Comparison of ENCODE assay signal across 23 cellular contexts in the genomic region with DNA sequence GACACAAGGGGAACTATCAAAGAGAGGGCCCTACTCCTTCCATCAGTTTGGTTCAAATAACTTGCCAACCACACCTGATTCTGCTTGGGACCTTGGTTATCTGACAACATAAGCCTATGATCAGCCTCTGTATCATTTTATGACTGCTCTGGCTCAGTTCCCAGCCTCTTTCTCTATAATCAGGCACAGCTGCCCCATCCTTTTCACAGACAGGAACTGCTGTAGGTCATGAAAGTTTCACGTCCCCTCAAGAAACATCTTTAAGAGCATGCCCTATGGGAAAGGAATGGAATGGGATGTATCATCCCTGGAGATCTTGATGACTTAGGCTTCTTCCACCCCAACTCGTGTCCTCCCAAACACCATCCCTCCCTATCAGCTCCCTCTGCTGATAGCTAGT.
"Had no signal": no experiment of that assay in that cellular context is flagged by ENCODE, and none has a peak within 500 bp of the region (broad histone marks: within the 10 kb centered on the region; RNA-seq: fewer than 3 reads in every experiment).

No MANE protein-coding gene starts in this region.

- ATAC-seq: activated CD8-positive, alpha-beta T cell treated with anti-CD3 and anti-CD28 coated beads for 36 hours; effector memory CD8-positive, alpha-beta T cell; heart right ventricle had no signal

- H3K4me3 Mint-ChIP-seq: activated CD4-positive, alpha-beta T cell treated with anti-CD3 and anti-CD28 coated beads, Interleukin-2, amount 10 ng/mL, durations not matched to agents 24 days and 14 days; activated CD8-positive, alpha-beta T cell treated with anti-CD3 and anti-CD28 coated beads for 36 hours; brain; effector memory CD8-positive, alpha-beta T cell; immature natural killer cell had no signal

- H3K27me3 Mint-ChIP-seq: activated CD4-positive, alpha-beta T cell treated with anti-CD3 and anti-CD28 coated beads, Interleukin-2, amount 10 ng/mL, durations not matched to agents 24 days and 14 days; activated CD8-positive, alpha-beta T cell treated with anti-CD3 and anti-CD28 coated beads for 36 hours; effector memory CD8-positive, alpha-beta T cell had no signal

- H3K27me3 ChIP-seq: tibial artery had no signal

- H3K9me3 ChIP-seq: heart right ventricle, left ventricle myocardium inferior, tibial artery had no signal

- H3K36me3 ChIP-seq: heart right ventricle, left ventricle myocardium inferior, tibial artery had no signal

- DNase-seq: activated CD4-positive, alpha-beta T cell treated with anti-CD3 and anti-CD28 coated beads, Interleukin-2, amount 10 ng/mL, durations not matched to agents 24 days and 14 days; activated CD8-positive, alpha-beta T cell treated with anti-CD3 and anti-CD28 coated beads for 36 hours; activated naive CD4-positive, alpha-beta T cell treated with Interleukin-2 at 50 U/mL for 16 hours; activated T-cell treated with anti-CD3 and anti-CD28 coated beads, Interleukin-2, amount 50 U/mL, for 1 hour; anterior cingulate cortex; caudate nucleus; effector memory CD8-positive, alpha-beta T cell; heart right ventricle; immature natural killer cell; kidney glomerular epithelial cell; left ventricle myocardium inferior; mammary epithelial cell; midbrain; occipital lobe; retina; stimulated activated CD4-positive, alpha-beta T cell treated with anti-CD3 and anti-CD28 coated beads, Interleukin-12 subunit alpha, Interleukin-12 subunit beta, amount 100 ng/mL, for 4 hours; stimulated activated CD4-positive, alpha-beta T cell treated with anti-CD3 and anti-CD28 coated beads, Interleukin-1b, Interleukin-23, amount 100 ng/mL, for 48 hours; stimulated activated CD8-positive, alpha-beta memory T cell treated with anti-CD3 and anti-CD28 coated beads, Interleukin-4, amount 100 ng/mL, for 48 hours; stimulated activated naive CD4-positive, alpha-beta T cell; T-helper 9 cell; tibial artery had no signal

- H3K9me3 Mint-ChIP-seq: activated CD4-positive, alpha-beta T cell treated with anti-CD3 and anti-CD28 coated beads, Interleukin-2, amount 10 ng/mL, durations not matched to agents 24 days and 14 days; activated CD8-positive, alpha-beta T cell treated with anti-CD3 and anti-CD28 coated beads for 36 hours; activated T-helper 2 cell treated with anti-CD3 and anti-CD28 coated beads, Interferon-gamma antibody, Interleukin-2, Interleukin-4, amounts not matched to agents 10 μg/mL and 5 μg/mL and 100 μg/mL, durations not matched to agents 14 hours and 24 hours and 36 hours; brain; effector memory CD8-positive, alpha-beta T cell; immature natural killer cell had no signal

- H3K4me3 ChIP-seq: heart right ventricle, left ventricle myocardium inferior, tibial artery had no signal

- H3K4me1 Mint-ChIP-seq: activated CD4-positive, alpha-beta T cell treated with anti-CD3 and anti-CD28 coated beads, Interleukin-2, amount 10 ng/mL, durations not matched to agents 24 days and 14 days; brain; immature natural killer cell had no signal

- H3K27ac ChIP-seq: heart right ventricle, left ventricle myocardium inferior, tibial artery had no signal

- H3K36me3 Mint-ChIP-seq: brain, immature natural killer cell had no signal

- H3K4me1 ChIP-seq: heart right ventricle, tibial artery had no signal

- H3K27ac Mint-ChIP-seq: activated CD4-positive, alpha-beta T cell treated with anti-CD3 and anti-CD28 coated beads, Interleukin-2, amount 10 ng/mL, durations not matched to agents 24 days and 14 days; activated CD8-positive, alpha-beta T cell treated with anti-CD3 and anti-CD28 coated beads for 36 hours; activated T-helper 2 cell treated with anti-CD3 and anti-CD28 coated beads, Interferon-gamma antibody, Interleukin-2, Interleukin-4, amounts not matched to agents 10 μg/mL and 5 μg/mL and 100 μg/mL, durations not matched to agents 14 hours and 24 hours and 36 hours; brain; effector memory CD8-positive, alpha-beta T cell; immature natural killer cell had no signal
